Comparison of ENCODE assay signal across 11 cellular contexts in the genomic region with DNA sequence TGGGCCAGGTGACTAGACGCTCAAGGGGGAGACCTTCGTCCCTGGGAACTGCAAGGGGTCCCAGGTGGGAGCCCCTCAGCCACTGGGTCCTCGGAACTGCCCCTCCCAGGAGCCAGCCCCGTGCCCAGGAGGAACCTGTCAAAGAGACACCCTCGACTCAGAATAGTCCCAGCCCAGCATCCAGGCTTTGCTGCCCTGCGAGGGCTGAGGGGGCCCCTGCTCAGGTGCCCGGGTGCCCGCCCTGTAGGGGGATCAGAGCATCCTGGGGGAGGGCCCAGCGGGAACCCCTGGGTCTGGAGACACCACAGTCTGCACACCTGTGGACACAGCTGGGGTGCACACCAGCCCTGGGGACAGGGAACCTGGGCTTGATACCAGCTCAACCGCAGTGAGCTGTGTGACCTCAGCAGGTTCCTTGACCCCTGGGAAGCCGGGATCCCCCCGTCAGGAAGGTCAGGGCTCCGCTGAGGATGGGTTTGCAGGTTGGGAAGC. TPM values are rescaled to one million over a fixed set of nuclear protein-coding genes. Genes with fewer than 3 reads are reported as not detected.
DNase-seq lines count a peak whose midpoint lies in the region; ATAC-seq and TF ChIP-seq lines count a peak whose summit lies in the region.
"Had no signal": no experiment of that assay in that cellular context is flagged by ENCODE, and none has a peak within 500 bp of the region (broad histone marks: within the 10 kb centered on the region; RNA-seq: fewer than 3 reads in every experiment).

No MANE protein-coding gene starts in this region.

- no peak for ATAC-seq in naive thymus-derived CD8-positive, alpha-beta T cell

- peaks cover 30 to 73% (median 56%) of the 10 kb centered on the region in 5 donors for H3K27me3 Mint-ChIP-seq in naive thymus-derived CD8-positive, alpha-beta T cell

- no peaks in the 10 kb centered on the region for H3K9me3 ChIP-seq in left ventricle myocardium inferior (replicated peaks)
- no peaks in the 10 kb centered on the region for H3K9me3 ChIP-seq in prostate gland

- intact Hi-C loops in left ventricle myocardium inferior (cut with micrococcal nuclease) = loop anchor here (5.0 to 10.0 kb wide), 2 partner anchors 146 to 164 kb away; partner anchors contain the start of gene TMEM270
- intact Hi-C loops in prostate gland (cut with DNase I) = loop anchor here (5.0 kb wide), 1 partner anchor 41 kb away; no protein-coding TSS in a partner anchor

- 19% methylated on average over 7 of the region's 13 CpGs for WGBS in prostate gland
- WGBS in urinary bladder = 15% methylated on average over 13 of the region's 13 CpGs

- TF ChIP-seq CTCF in left ventricle myocardium inferior (IDR thresholded peaks at IDR 0.05; ENCODE audit: borderline replicate concordance) (no peak), prostate gland (IDR thresholded peaks at IDR 0.05) (no peak)

- peaks cover 55% of the 10 kb centered on the region for H3K27me3 ChIP-seq in left ventricle myocardium inferior (ENCODE audit: low read depth)
- no peaks in the 10 kb centered on the region for H3K27me3 ChIP-seq in prostate gland (replicated peaks; ENCODE audit: insufficient read depth)

- H3K27ac Mint-ChIP-seq in naive thymus-derived CD8-positive, alpha-beta T cell = peak overlapping the region in 1 of 10 donors; percentile 13

- H3K4me1 ChIP-seq in left ventricle myocardium inferior = peaks cover 68% of the 10 kb centered on the region
- H3K4me1 ChIP-seq in prostate gland (replicated peaks) = peaks cover 12% of the 10 kb centered on the region
- no peaks in the 10 kb centered on the region for H3K4me1 ChIP-seq in urinary bladder (ENCODE audit: insufficient read depth)

- H3K4me3 Mint-ChIP-seq in naive thymus-derived CD8-positive, alpha-beta T cell = no peak overlapping the region

- H3K36me3 ChIP-seq in left ventricle myocardium inferior = no peaks in the 10 kb centered on the region
- H3K36me3 ChIP-seq in prostate gland = no peaks in the 10 kb centered on the region
- H3K36me3 ChIP-seq in urinary bladder (ENCODE audit: insufficient read depth) = no peaks in the 10 kb centered on the region

- DNase-seq in NCI-H2227 (lab: John Stamatoyannopoulos, UW; ENCODE audit: unreplicated experiment) (peak; percentile 43), NCI-H2227 treated with DMSO at 0.1 percent for 48 hours (lab: John Stamatoyannopoulos, UW) (no peak), left ventricle myocardium inferior (no peak), prostate gland (ENCODE audit: low spot score) (no peak), AML-193 (lab: John Stamatoyannopoulos, UW) (no peak)
- no peak for DNase-seq in naive thymus-derived CD8-positive, alpha-beta T cell
- no peak for DNase-seq in stimulated activated CD4-positive, alpha-beta T cell treated with anti-CD3 and anti-CD28 coated beads, Interleukin-12 subunit alpha, Interleukin-12 subunit beta, amount 100 ng/mL, for 4 hours
- DNase-seq: 8988T; DMS79; NK-92 treated with Interleukin-12 subunit alpha and Interleukin-12 subunit beta, amount 100 ng/mL, for 24 hours had no signal

- TF ChIP-seq POLR2A in prostate gland (IDR thresholded peaks at IDR 0.05) = no peak

- H3K9me3 Mint-ChIP-seq in naive thymus-derived CD8-positive, alpha-beta T cell = peaks cover 0 to 1% (median 0%) of the 10 kb centered on the region in 9 donors

- H3K36me3 Mint-ChIP-seq in naive thymus-derived CD8-positive, alpha-beta T cell = no peaks in the 10 kb centered on the region

- POLR2A ChIA-PET in naive thymus-derived CD8-positive, alpha-beta T cell (lab: Charles Lee) = no interaction called here

- H3K27ac ChIP-seq in left ventricle myocardium inferior (replicated peaks) (peak overlapping the region; percentile 88), prostate gland (peak overlapping the region; percentile 72 to 78), urinary bladder (ENCODE audit: low read depth) (peak overlapping the region; percentile 92)

- H3K4me3 ChIP-seq in left ventricle myocardium inferior (peak overlapping the region; percentile 74), prostate gland (peak overlapping the region; percentile 36 to 40), urinary bladder (ENCODE audit: low read depth, low read length) (peak overlapping the region; percentile 61)

- H3K4me1 Mint-ChIP-seq in naive thymus-derived CD8-positive, alpha-beta T cell = peaks cover 12 to 30% (median 17%) of the 10 kb centered on the region in 4 donors

RNA-seq across cellular contexts. Expression of gene ELN, which starts 0.4 kb away (rescaled TPM):
- 51.6 TPM for total RNA-seq in left ventricle myocardium inferior
- 10 to 100 TPM; 34.7 to 93.4 TPM for total RNA-seq in prostate gland
- 483 TPM for total RNA-seq in urinary bladder
- 191 TPM for polyA plus RNA-seq in urinary bladder
- not detected for total RNA-seq in naive thymus-derived CD8-positive, alpha-beta T cell
- polyA plus RNA-seq in naive thymus-derived CD8-positive, alpha-beta T cell = not detected

RNA-seq across cellular contexts. Expression of gene LIMK1, which starts 55.2 kb away (rescaled TPM):
- total RNA-seq in left ventricle myocardium inferior (10.1 TPM), prostate gland (10 to 100 TPM; 12.8 to 41.2 TPM), urinary bladder (11.2 TPM)
- polyA plus RNA-seq in urinary bladder = 14.7 TPM
- 10 to 100 TPM; 14.1 to 14.6 TPM for total RNA-seq in naive thymus-derived CD8-positive, alpha-beta T cell
- polyA plus RNA-seq in naive thymus-derived CD8-positive, alpha-beta T cell = 1 to 10 TPM; 2.8 to 4.8 (median 3.4) TPM

Comparison
In these comparisons a context has a peak if more than half of its experiments do, and no peak if none do; other contexts are left out.
1. RNA of gene ELN, which starts 0.4 kb away (total RNA-seq): 483 TPM in urinary bladder (single experiment), 34.7 to 93.4 TPM in prostate gland and 51.6 TPM in left ventricle myocardium inferior (single experiment); not detected in naive thymus-derived CD8-positive, alpha-beta T cell; every median in the first group is over 10 times any median in the second.
2. Peak in every context shown above with its lines, with median percentiles within 50 percentile points of each other: H3K27ac ChIP-seq and H3K4me3 ChIP-seq.